Comparison of ENCODE assay signal across 1 cellular context in the genomic region with DNA sequence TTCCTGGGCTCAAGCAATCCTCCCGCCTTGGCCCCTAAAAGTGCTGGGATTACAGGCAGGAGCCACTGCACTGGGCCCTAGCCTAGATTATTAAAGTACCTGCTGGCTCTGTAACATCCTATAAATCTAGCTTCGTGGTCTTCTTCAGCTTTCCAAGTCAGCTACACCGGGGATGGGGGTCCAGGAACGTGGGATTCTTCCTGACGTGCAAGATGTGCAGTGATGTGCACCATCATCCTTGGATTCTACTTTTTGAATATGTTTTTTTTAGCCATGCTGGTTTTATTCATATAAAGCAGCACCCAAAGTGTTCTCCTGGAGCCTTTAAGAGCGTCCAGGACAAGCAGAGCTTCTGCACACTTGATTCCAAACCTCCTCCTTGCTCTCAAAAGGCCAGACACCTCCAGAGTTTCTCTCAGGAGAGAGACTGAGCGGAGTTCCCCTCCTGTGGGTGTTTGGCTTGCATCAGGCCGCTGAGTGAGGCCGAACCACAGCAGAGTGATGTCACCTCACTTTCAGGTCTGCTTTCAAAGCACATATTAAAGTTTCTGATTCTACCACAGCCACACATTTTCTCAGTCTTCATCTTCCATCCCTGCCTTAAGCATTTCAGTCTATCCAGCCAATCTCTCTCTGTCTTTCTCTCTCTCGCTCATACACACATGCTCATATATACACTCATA.
TF ChIP-seq lines count a peak whose summit lies in the region.

No MANE protein-coding gene starts in this region.

TF ChIP-seq in GM12878, 131 proteins besides CTCF, POLR2A, EP300 and RAD21 (continued from another document):
- TF ChIP-seq CUX1 (IDR thresholded peaks at IDR 0.05; ENCODE audit: insufficient replicate concordance, low read depth, low read length) (no peak), SKIL (IDR thresholded peaks at IDR 0.05; ENCODE audit: low read depth, poor library complexity, severe bottlenecking) (peak; percentile 97), TARDBP (IDR thresholded peaks at IDR 0.05; ENCODE audit: borderline replicate concordance) (no peak), ZNF217 (IDR thresholded peaks at IDR 0.05) (no peak), JUND (IDR thresholded peaks at IDR 0.05; ENCODE audit: low read depth, low read length) (peak; percentile 92), ZSCAN29 (IDR thresholded peaks at IDR 0.05) (no peak), ZZZ3 (IDR thresholded peaks at IDR 0.05; ENCODE audit: control insufficient read depth, insufficient read length, low read depth) (no peak), CBX3 (IDR thresholded peaks at IDR 0.05; ENCODE audit: borderline replicate concordance, low read depth) (no peak), MTA3 (IDR thresholded peaks at IDR 0.05; ENCODE audit: borderline replicate concordance, low read length) (peak; percentile 60; the same call in 1 of the 2 replicates), JUNB (IDR thresholded peaks at IDR 0.05) (peak; percentile 82), FOS (IDR thresholded peaks at IDR 0.05; ENCODE audit: borderline replicate concordance, extremely low read depth, insufficient read length) (no peak), ASH2L (IDR thresholded peaks at IDR 0.05; ENCODE audit: borderline replicate concordance, low read depth) (no peak), BRCA1 (IDR thresholded peaks at IDR 0.05; ENCODE audit: low read depth, low read length) (no peak)
- TF ChIP-seq, protein P1, sequence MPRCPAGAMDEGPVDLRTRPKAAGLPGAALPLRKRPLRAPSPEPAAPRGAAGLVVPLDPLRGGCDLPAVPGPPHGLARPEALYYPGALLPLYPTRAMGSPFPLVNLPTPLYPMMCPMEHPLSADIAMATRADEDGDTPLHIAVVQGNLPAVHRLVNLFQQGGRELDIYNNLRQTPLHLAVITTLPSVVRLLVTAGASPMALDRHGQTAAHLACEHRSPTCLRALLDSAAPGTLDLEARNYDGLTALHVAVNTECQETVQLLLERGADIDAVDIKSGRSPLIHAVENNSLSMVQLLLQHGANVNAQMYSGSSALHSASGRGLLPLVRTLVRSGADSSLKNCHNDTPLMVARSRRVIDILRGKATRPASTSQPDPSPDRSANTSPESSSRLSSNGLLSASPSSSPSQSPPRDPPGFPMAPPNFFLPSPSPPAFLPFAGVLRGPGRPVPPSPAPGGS (IDR thresholded peaks at IDR 0.05; ENCODE audit: borderline replicate concordance, insufficient read depth, low read depth, low read length, poor library complexity, severe bottlenecking): peak; percentile 75
- TF ChIP-seq, protein P2, sequence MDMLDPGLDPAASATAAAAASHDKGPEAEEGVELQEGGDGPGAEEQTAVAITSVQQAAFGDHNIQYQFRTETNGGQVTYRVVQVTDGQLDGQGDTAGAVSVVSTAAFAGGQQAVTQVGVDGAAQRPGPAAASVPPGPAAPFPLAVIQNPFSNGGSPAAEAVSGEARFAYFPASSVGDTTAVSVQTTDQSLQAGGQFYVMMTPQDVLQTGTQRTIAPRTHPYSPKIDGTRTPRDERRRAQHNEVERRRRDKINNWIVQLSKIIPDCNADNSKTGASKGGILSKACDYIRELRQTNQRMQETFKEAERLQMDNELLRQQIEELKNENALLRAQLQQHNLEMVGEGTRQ (IDR thresholded peaks at IDR 0.05; ENCODE audit: borderline replicate concordance, low read depth, low read length): no peak
